ENCODE assay signal across 8 cellular contexts in genomic region chr19:13839193-13839937, GRCh38. TPM values are rescaled to one million over a fixed set of nuclear protein-coding genes. Genes with fewer than 3 reads are reported as not detected.
DNase-seq lines count a peak whose midpoint lies in the region; ATAC-seq and TF ChIP-seq lines count a peak whose summit lies in the region.

No MANE protein-coding gene starts in this region.

- H3K36me3 ChIP-seq in BJ (ENCODE audit: control insufficient read depth, insufficient read depth, low read length) (peaks cover 19% of the 10 kb centered on the region), Loucy (ENCODE audit: insufficient read depth, low read length) (no peaks in the 10 kb centered on the region), lower lobe of right lung (peaks cover 29% of the 10 kb centered on the region)

- no peaks in the 10 kb centered on the region for H3K9me2 ChIP-seq in Loucy (replicated peaks; ENCODE audit: low read depth, low read length)

- H3K4me3 ChIP-seq in BJ (ENCODE audit: low read depth, low read length) (peak overlapping the region; percentile 66), Loucy (ENCODE audit: low read length, poor library complexity, severe bottlenecking) (peak overlapping the region; percentile 87), lower lobe of right lung (peak overlapping the region; percentile 83)

- peak overlapping the region; percentile 80 for H3K4me2 ChIP-seq in Loucy (ENCODE audit: low read depth, low read length, poor library complexity, severe bottlenecking)

- CTCF ChIA-PET in BJ (lab: Yijun Ruan, JAX): interaction anchor here (1.3 to 7.3 kb wide), 5 partner anchors 20 to 56 kb away, joined by 3 to 64 read pairs (median 4); no protein-coding TSS in a partner anchor

- H3K27ac Mint-ChIP-seq in central memory CD8-positive, alpha-beta T cell (ENCODE audit: low read depth): peak overlapping the region; percentile 100

- peaks cover 12% of the 10 kb centered on the region for H4K20me1 ChIP-seq in Loucy (ENCODE audit: insufficient read depth, low read length, poor library complexity, severe bottlenecking)

- peaks cover 10% of the 10 kb centered on the region for H3F3A ChIP-seq in Loucy (ENCODE audit: low read depth)

- intact Hi-C loops in lower lobe of right lung (cut with DNase I): no loop called here

- ATAC-seq in GM19438 (IDR thresholded peaks at IDR 0.05; ENCODE audit: low read depth, unreplicated experiment) (peak; percentile 49), lower lobe of right lung (peak; percentile 34 to 61), HG03439 (IDR thresholded peaks at IDR 0.05; ENCODE audit: unreplicated experiment) (no peak)
- peak; percentile 29 for ATAC-seq in central memory CD8-positive, alpha-beta T cell (replicated peaks; ENCODE audit: extremely low read depth, poor library complexity, severe bottlenecking)

- no peak for TF ChIP-seq CTCF in BJ (IDR thresholded peaks at IDR 0.05; ENCODE audit: insufficient read depth, low read depth, low read length)
- TF ChIP-seq CTCF in Loucy (conservative IDR thresholded peaks at IDR 0.05; ENCODE audit: low read length): no peak
- TF ChIP-seq CTCF in lower lobe of right lung (IDR thresholded peaks at IDR 0.05): peak; percentile 28

- H3K79me2 ChIP-seq in Loucy (ENCODE audit: insufficient read depth, low read length): peaks cover 70% of the 10 kb centered on the region

- H3K27ac ChIP-seq in lower lobe of right lung: peak overlapping the region; percentile 100

- peak overlapping the region; percentile 98 for H3K9ac ChIP-seq in Loucy (ENCODE audit: low read depth, low read length, poor library complexity, severe bottlenecking)

- no peak overlapping the region for H2AFZ ChIP-seq in Loucy (ENCODE audit: low read length)

- H3K9me3 ChIP-seq in Loucy (ENCODE audit: insufficient read depth, low read depth, low read length) (no peaks in the 10 kb centered on the region), lower lobe of right lung (no peaks in the 10 kb centered on the region)

- H3K36me3 Mint-ChIP-seq in central memory CD8-positive, alpha-beta T cell (ENCODE audit: insufficient read depth): peaks cover 94% of the 10 kb centered on the region

- DNase-seq in BJ (ENCODE audit: low read depth): no peak
- DNase-seq in activated CD4-positive, alpha-beta T cell treated with anti-CD3 and anti-CD28 coated beads for 1 hour: peak; percentile 82
- DNase-seq in central memory CD8-positive, alpha-beta T cell (ENCODE audit: low spot score in 2 of 2): peak; percentile 64 to 80
- peak; percentile 91 for DNase-seq in lower lobe of right lung
- peak; percentile 87 for DNase-seq in stimulated activated CD8-positive, alpha-beta memory T cell treated with anti-CD3 and anti-CD28 coated beads, Interleukin-12 subunit alpha, Interleukin-12 subunit beta, amount 100 ng/mL, for 4 hours (ENCODE audit: low read depth)

- POLR2A ChIA-PET in BJ (lab: Charles Lee): interaction anchor here (0.5 to 1.5 kb wide), 8 partner anchors 14 to 870 kb away, joined by 3 to 25 read pairs (median 6); no protein-coding TSS in a partner anchor

- H3K4me1 Mint-ChIP-seq in central memory CD8-positive, alpha-beta T cell: peaks cover 64% of the 10 kb centered on the region

- H3K4me1 ChIP-seq in Loucy (ENCODE audit: insufficient read depth, low read length, poor library complexity, severe bottlenecking) (peaks cover 80% of the 10 kb centered on the region), lower lobe of right lung (peaks cover 83% of the 10 kb centered on the region)

- H3K4me3 Mint-ChIP-seq in central memory CD8-positive, alpha-beta T cell: peak overlapping the region; percentile 89

- H3K9me3 Mint-ChIP-seq in central memory CD8-positive, alpha-beta T cell: no peaks in the 10 kb centered on the region

- no peaks in the 10 kb centered on the region for H3K27me3 Mint-ChIP-seq in central memory CD8-positive, alpha-beta T cell

- H3K27me3 ChIP-seq in BJ (ENCODE audit: control insufficient read depth, insufficient read depth, low read length): no peaks in the 10 kb centered on the region
- H3K27me3 ChIP-seq in Loucy (ENCODE audit: insufficient read depth, low read length, poor library complexity, severe bottlenecking): no peaks in the 10 kb centered on the region
- no peaks in the 10 kb centered on the region for H3K27me3 ChIP-seq in lower lobe of right lung (ENCODE audit: low read depth)

RNA-seq across cellular contexts. Expression of gene NANOS3, which starts 37.6 kb away (rescaled TPM):
- polyA plus RNA-seq in BJ (2011; rRNA removed): 0.20 and 0.55 TPM in 2 replicates
- polyA minus RNA-seq in BJ (2011; rRNA and poly(A)+ RNA removed): 0.52 TPM in 1 of 2 replicates, not detected in the other
- total RNA-seq in lower lobe of right lung: 0.68 TPM

RNA-seq across cellular contexts. Expression of gene ZSWIM4, which starts 44.1 kb away (rescaled TPM):
- 4.0 and 5.7 TPM in 2 replicates for polyA plus RNA-seq in BJ (2011; rRNA removed)
- polyA minus RNA-seq in BJ (2011; rRNA and poly(A)+ RNA removed): 7.2 and 8.6 TPM in 2 replicates
- total RNA-seq in lower lobe of right lung: 7.4 TPM
